In the genomic region with DNA sequence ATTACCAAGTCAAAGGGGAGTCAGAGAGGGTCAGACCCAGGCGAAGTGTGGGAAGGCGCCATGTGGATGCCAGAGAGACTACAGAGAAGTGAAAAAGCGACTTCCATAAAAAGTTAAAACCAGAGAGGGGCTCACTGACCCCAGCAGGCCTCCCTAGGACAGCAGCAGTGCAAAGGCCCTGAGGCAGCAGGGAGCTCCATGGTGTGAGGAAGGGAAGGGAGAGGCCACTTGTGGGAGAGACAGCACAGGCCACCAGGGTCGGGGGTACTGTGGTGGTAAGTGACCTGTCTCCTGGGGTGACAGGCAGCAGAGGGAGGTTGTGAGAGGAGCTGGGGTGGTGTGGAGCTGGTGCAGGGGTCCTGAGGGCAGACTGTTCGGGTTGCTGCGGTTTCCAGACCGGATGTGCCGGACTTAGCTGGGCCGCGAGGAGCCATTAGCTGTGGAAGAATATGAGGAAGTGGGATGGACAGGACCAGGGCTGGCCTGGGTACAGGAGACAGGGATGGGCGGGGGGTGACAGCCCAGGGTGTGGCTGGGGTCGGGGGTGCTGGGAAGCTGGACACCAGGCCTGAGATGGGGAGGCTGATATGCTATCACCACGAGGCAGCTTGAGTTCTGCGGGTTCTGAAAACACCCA, we compare ENCODE assay signal across 25 cellular contexts. TPM values are rescaled to one million over a fixed set of nuclear protein-coding genes. Genes with fewer than 3 reads are reported as not detected.
DNase-seq lines count a peak whose midpoint lies in the region; ATAC-seq, FAIRE-seq and TF ChIP-seq lines count a peak whose summit lies in the region.
"Had no signal": no experiment of that assay in that cellular context is flagged by ENCODE, and none has a peak within 500 bp of the region (broad histone marks: within the 10 kb centered on the region; RNA-seq: fewer than 3 reads in every experiment).

No MANE protein-coding gene starts in this region.

- no peaks in the 10 kb centered on the region for H3K9me3 ChIP-seq in GM12878 (replicated peaks; ENCODE audit: control insufficient read depth, insufficient read depth, low read length)
- H3K9me3 ChIP-seq: adrenal gland, MG63, SJCRH30, spleen, testis had no signal

- CTCF ChIA-PET in Calu3 (lab: Charles Lee) (interaction anchor here (0.6 to 1.3 kb wide), 2 partner anchors 9 to 32 kb away, joined by 3 read pairs; no protein-coding TSS in a partner anchor), GM12878 (lab: Yijun Ruan, JAX) (interaction anchor here (0.6 to 1.7 kb wide), 3 partner anchors 11 to 510 kb away, joined by 3 to 4 read pairs (median 3); no protein-coding TSS in a partner anchor)

- H3K36me3 ChIP-seq in GM12878 (ENCODE audit: control insufficient read depth in 2 of 2, insufficient read depth in 2 of 2, low read length in 1 of 2) = peaks cover 8 to 25% of the 10 kb centered on the region in 2 experiments; a peak in 3 of 4 replicates

- 90% methylated on average over 12 of the region's 14 CpGs for WGBS in GM12878 (ENCODE audit: insufficient coverage, insufficient replicate concordance, low lambda C conversion rate, missing lambda C conversion rate)

- no peaks in the 10 kb centered on the region for H3K79me2 ChIP-seq in GM12878 (ENCODE audit: control insufficient read depth, insufficient read depth, low read length)

- no peak for TF ChIP-seq EP300 in GM12878 (IDR thresholded peaks at IDR 0.05; ENCODE audit: borderline replicate concordance in 1 of 2, control insufficient read depth in 1 of 2, low read depth in 2 of 2, low read length in 2 of 2)

- ATAC-seq in GM12878 (no peak), GM19467 (IDR thresholded peaks at IDR 0.05; ENCODE audit: unreplicated experiment) (no peak), GM19351 (IDR thresholded peaks at IDR 0.05; ENCODE audit: unreplicated experiment) (no peak)

- H3K4me3 ChIP-seq in GM12878 = no peak overlapping the region
- H3K4me3 ChIP-seq: adrenal gland, MG63, SJCRH30, spleen, testis had no signal

- TF ChIP-seq CTCF in Calu3 (IDR thresholded peaks at IDR 0.05; ENCODE audit: unreplicated experiment) (no peak), GM12878 (IDR thresholded peaks at IDR 0.05 in 2 of 3, conservative IDR thresholded peaks at IDR 0.05 in 1 of 3; ENCODE audit: control insufficient read depth in 2 of 3, extremely low read depth in 1 of 3, insufficient read depth in 1 of 3, low read depth in 3 of 3, low read length in 3 of 3) (no peak), nephron progenitor cell (IDR thresholded peaks at IDR 0.05) (no peak)

- in situ Hi-C loops in GM12878 (cut with MboI) = no loop called here

- no peak overlapping the region for H3K4me2 ChIP-seq in GM12878 (ENCODE audit: control insufficient read depth, insufficient read depth)

- no peaks in the 10 kb centered on the region for H3K4me1 Mint-ChIP-seq in activated T-cell treated with anti-CD3 and anti-CD28 coated beads, Interleukin-2, amount 50 U/mL, for 24 hours (ENCODE audit: low read depth)
- no peaks in the 10 kb centered on the region for H3K4me1 Mint-ChIP-seq in Calu3 (ENCODE audit: low read depth, unreplicated experiment)
- no peaks in the 10 kb centered on the region for H3K4me1 Mint-ChIP-seq in nephron progenitor cell

- no peak overlapping the region for H2AFZ ChIP-seq in GM12878 (ENCODE audit: control insufficient read depth, low read depth, low read length)

- H3K4me3 Mint-ChIP-seq in activated T-cell treated with anti-CD3 and anti-CD28 coated beads, Interleukin-2, amount 50 U/mL, for 24 hours = no peak overlapping the region
- H3K4me3 Mint-ChIP-seq in Calu3 (ENCODE audit: low read depth, unreplicated experiment) (no peak overlapping the region), nephron progenitor cell (no peak overlapping the region)
- H3K4me3 Mint-ChIP-seq: dendritic cell treated with granulocyte-macrophage colony-stimulating factor and Interleukin-4, amounts not matched to agents 40 ng/mL and 50 ng/mL, for 4 days had no signal

- H3K4me1 ChIP-seq in GM12878 (ENCODE audit: control insufficient read depth, insufficient read depth, low read length) = no peaks in the 10 kb centered on the region
- H3K4me1 ChIP-seq: adrenal gland, SJCRH30, testis had no signal

- TF ChIP-seq POLR2A in GM12878 (IDR thresholded peaks at IDR 0.05; ENCODE audit: low read depth, low read length) = peak; percentile 43; the same call in 1 of the 2 replicates

- peaks cover 84% of the 10 kb centered on the region for H3K36me3 Mint-ChIP-seq in activated T-cell treated with anti-CD3 and anti-CD28 coated beads, Interleukin-2, amount 50 U/mL, for 24 hours (ENCODE audit: low read depth)
- peaks cover 76% of the 10 kb centered on the region for H3K36me3 Mint-ChIP-seq in Calu3 (ENCODE audit: insufficient read depth, unreplicated experiment)
- peaks cover 43% of the 10 kb centered on the region for H3K36me3 Mint-ChIP-seq in nephron progenitor cell (ENCODE audit: low read depth)

- H3K27me3 ChIP-seq in GM12878 (replicated peaks in 1 of 2; ENCODE audit: control insufficient read depth in 2 of 2, insufficient read depth in 2 of 2, low read length in 1 of 2) = no peaks in the 10 kb centered on the region
- H3K27me3 ChIP-seq: adrenal gland, MG63, SJCRH30, spleen, testis had no signal

- H3K9ac ChIP-seq in GM12878 (ENCODE audit: control insufficient read depth, insufficient read depth, low read length) = no peak overlapping the region

- H4K20me1 ChIP-seq in GM12878 (ENCODE audit: control insufficient read depth, insufficient read depth) = no peaks in the 10 kb centered on the region; the same call in 1 of the 2 replicates

- intact Hi-C loops in Calu3 (cut with micrococcal nuclease; ENCODE audit: unreplicated experiment) (no loop called here), GM12878 (cut with micrococcal nuclease; ENCODE audit: unreplicated experiment) (no loop called here)

- POLR2A ChIA-PET in GM12878 (lab: Charles Lee) = no interaction called here

- BruUV-seq in Calu3 (replicated peaks; lab: Mats Ljungman, UMichigan) (no TSS peak), GM12878 (replicated peaks; lab: Mats Ljungman, UMichigan) (no TSS peak)

- H3K9me3 Mint-ChIP-seq in activated T-cell treated with anti-CD3 and anti-CD28 coated beads, Interleukin-2, amount 50 U/mL, for 24 hours = no peaks in the 10 kb centered on the region
- H3K9me3 Mint-ChIP-seq in Calu3 (ENCODE audit: low read depth, unreplicated experiment) (no peaks in the 10 kb centered on the region), nephron progenitor cell (no peaks in the 10 kb centered on the region)
- H3K9me3 Mint-ChIP-seq: dendritic cell treated with granulocyte-macrophage colony-stimulating factor and Interleukin-4, amounts not matched to agents 40 ng/mL and 50 ng/mL, for 4 days had no signal

- no peak overlapping the region for H3K27ac ChIP-seq in GM12878 (ENCODE audit: control insufficient read depth, insufficient read depth)
- H3K27ac ChIP-seq: adrenal gland, HL-60, SJCRH30, spleen, testis had no signal

- RAD21 ChIA-PET in GM12878 (lab: Charles Lee; ENCODE audit: unreplicated experiment) = no interaction called here

- peak overlapping the region; percentile 47 for H3K27ac Mint-ChIP-seq in activated T-cell treated with anti-CD3 and anti-CD28 coated beads, Interleukin-2, amount 50 U/mL, for 24 hours
- H3K27ac Mint-ChIP-seq in Calu3 (ENCODE audit: unreplicated experiment) (peak overlapping the region; percentile 6), nephron progenitor cell (peak overlapping the region; percentile 93)
- H3K27ac Mint-ChIP-seq: dendritic cell treated with granulocyte-macrophage colony-stimulating factor and Interleukin-4, amounts not matched to agents 40 ng/mL and 50 ng/mL, for 4 days had no signal

- H3K27me3 Mint-ChIP-seq in activated T-cell treated with anti-CD3 and anti-CD28 coated beads, Interleukin-2, amount 50 U/mL, for 24 hours = no peaks in the 10 kb centered on the region
- H3K27me3 Mint-ChIP-seq in Calu3 (ENCODE audit: unreplicated experiment) (no peaks in the 10 kb centered on the region), nephron progenitor cell (ENCODE audit: low read depth, poor library complexity) (peaks cover 7% of the 10 kb centered on the region)
- H3K27me3 Mint-ChIP-seq: dendritic cell treated with granulocyte-macrophage colony-stimulating factor and Interleukin-4, amounts not matched to agents 40 ng/mL and 50 ng/mL, for 4 days had no signal

- FAIRE-seq in GM12878 (lab: Jason Lieb, UNC) = no peak

- no peak for DNase-seq in activated T-cell treated with anti-CD3 and anti-CD28 coated beads, Interleukin-2, amount 50 U/mL, for 24 hours
- no peak for DNase-seq in activated T-cell treated with anti-CD3 and anti-CD28 coated beads, Interleukin-2, amount 50 U/mL, for 48 hours
- DNase-seq in Calu3 (no peak), GM12878 (ENCODE audit: low read depth, low spot score) (no peak), nephron progenitor cell (no peak), COLO829 (ENCODE audit: low spot score) (no peak)
- DNase-seq: activated CD4-positive, alpha-beta T cell treated with anti-CD3 and anti-CD28 coated beads, Interleukin-2, amount 50 U/mL, for 1 hour; adrenal gland; DMS79 treated with DMSO at 0.1 percent for 48 hours; foreskin fibroblast; hippocampal formation; IMR-90; MG63; NCI-H146; NCI-H2171 treated with DMSO at 0.1 percent for 48 hours; NCI-H69; retina; SJCRH30; spleen; stimulated activated CD8-positive, alpha-beta memory T cell treated with anti-CD3 and anti-CD28 coated beads, Interleukin-4, amount 100 ng/mL, for 48 hours; testis had no signal

- TF ChIP-seq RAD21 in GM12878 (IDR thresholded peaks at IDR 0.05; ENCODE audit: insufficient read depth, low read depth, low read length) = no peak

- SMC1A ChIA-PET in GM12878 (lab: Charles Lee; ENCODE audit: uncharacterized antibody, unreplicated experiment) = no interaction called here

RNA-seq across cellular contexts. Expression of gene SETD1B, which starts 22.6 kb away (rescaled TPM):
- 32.2 and 33.1 TPM in 2 replicates for total RNA-seq in Calu3 (2022)
- total RNA-seq in GM12878 (2013; cell fraction: nucleolus; rRNA removed) = 8.1 and 10.1 TPM in 2 replicates
- 1.8 and 2.1 TPM in 2 replicates for total RNA-seq in GM12878 (2014; rRNA removed)
- 1.3 TPM in 2 replicates for total RNA-seq in GM12878 (2014; rRNA removed; fragmentation: Illumina TruSeq; extraction: Trizol)
- total RNA-seq in GM12878 (2021) = 15.5 and 17.3 TPM in 2 replicates
- 2.0 TPM for polyA plus RNA-seq in GM12878 (2011; ENCODE audit: low read depth)
- 0.27 and 0.50 TPM in 2 replicates for polyA plus RNA-seq in GM12878 (2011; rRNA removed)
- polyA plus RNA-seq in GM12878 (2011; cell fraction: cytosol; rRNA removed) = 0.67 and 0.76 TPM in 2 replicates
- 3.1 and 6.2 TPM in 2 replicates for polyA plus RNA-seq in GM12878 (2011; cell fraction: nucleus; rRNA removed)
- polyA plus RNA-seq in GM12878 (2012) = 4.3 and 5.9 TPM in 2 replicates
- 1.7 and 3.6 TPM in 2 replicates for polyA plus RNA-seq in GM12878 (2014; fragmentation: Illumina TruSeq; extraction: Trizol)
- polyA plus RNA-seq in GM12878 (2014; fragmentation: Nextera tagmentation; extraction: Ambion mirVana) = 1 to 10 TPM in 1 of 2 experiments, under 1 TPM in 1; 0.53 to 1.7 TPM
- polyA plus RNA-seq in GM12878 (2014; rRNA removed) = 4.9 and 7.5 TPM in 2 replicates
- 1 to 10 TPM; 1.2 to 1.5 TPM for polyA plus RNA-seq in GM12878 (2016; fragmentation: Nextera tagmentation; extraction: Ambion mirVana)
- 1.3 and 1.4 TPM in 2 replicates for polyA minus RNA-seq in GM12878 (2011; rRNA and poly(A)+ RNA removed)
- 2.3 and 3.3 TPM in 2 replicates for polyA minus RNA-seq in GM12878 (2011; cell fraction: cytosol; rRNA and poly(A)+ RNA removed)
- polyA minus RNA-seq in GM12878 (2011; cell fraction: nucleus; rRNA and poly(A)+ RNA removed) = 1.6 and 3.5 TPM in 2 replicates

RNA-seq across cellular contexts. Expression of gene HPD, which starts 32.2 kb away (rescaled TPM):
- total RNA-seq in Calu3 (2022) = not detected in 2 replicates
- total RNA-seq in GM12878 (2013; cell fraction: nucleolus; rRNA removed) = not detected in 2 replicates
- not detected in 2 replicates for total RNA-seq in GM12878 (2014; rRNA removed)
- not detected in 2 replicates for total RNA-seq in GM12878 (2014; rRNA removed; fragmentation: Illumina TruSeq; extraction: Trizol)
- 0.13 and 0.28 TPM in 2 replicates for total RNA-seq in GM12878 (2021)
- not detected for polyA plus RNA-seq in GM12878 (2011; ENCODE audit: low read depth)
- polyA plus RNA-seq in GM12878 (2011; rRNA removed) = not detected in 2 replicates
- polyA plus RNA-seq in GM12878 (2011; cell fraction: cytosol; rRNA removed) = not detected in 2 replicates
- polyA plus RNA-seq in GM12878 (2011; cell fraction: nucleus; rRNA removed) = not detected in 2 replicates
- polyA plus RNA-seq in GM12878 (2012) = 0.15 TPM in 1 of 2 replicates, not detected in the other
- polyA plus RNA-seq in GM12878 (2014; fragmentation: Illumina TruSeq; extraction: Trizol) = not detected in 2 replicates
- under 1 TPM in 1 of 2 experiments, not detected in 1; 0.04 TPM for polyA plus RNA-seq in GM12878 (2014; fragmentation: Nextera tagmentation; extraction: Ambion mirVana)
- polyA plus RNA-seq in GM12878 (2014; rRNA removed) = 0.15 and 0.69 TPM in 2 replicates
- polyA plus RNA-seq in GM12878 (2016; fragmentation: Nextera tagmentation; extraction: Ambion mirVana) = not detected
- not detected in 2 replicates for polyA minus RNA-seq in GM12878 (2011; rRNA and poly(A)+ RNA removed)
- not detected in 2 replicates for polyA minus RNA-seq in GM12878 (2011; cell fraction: cytosol; rRNA and poly(A)+ RNA removed)
- not detected in 2 replicates for polyA minus RNA-seq in GM12878 (2011; cell fraction: nucleus; rRNA and poly(A)+ RNA removed)
- total RNA-seq: SJCRH30 had no signal

RNA-seq across cellular contexts. Expression of gene RHOF, which starts 32.9 kb away (rescaled TPM):
- total RNA-seq in Calu3 (2022) (73.9 and 121 TPM in 2 replicates), GM12878 (2014; rRNA removed) (58.0 and 58.8 TPM in 2 replicates), GM12878 (2014; rRNA removed; fragmentation: Illumina TruSeq; extraction: Trizol) (32.8 and 32.9 TPM in 2 replicates), GM12878 (2021) (72.8 and 78.7 TPM in 2 replicates)
- 111 and 129 TPM in 2 replicates for total RNA-seq in GM12878 (2013; cell fraction: nucleolus; rRNA removed)
- 11.6 TPM for polyA plus RNA-seq in GM12878 (2011; ENCODE audit: low read depth)
- polyA plus RNA-seq in GM12878 (2011; rRNA removed) (25.4 and 40.8 TPM in 2 replicates), GM12878 (2014; fragmentation: Illumina TruSeq; extraction: Trizol) (28.5 and 36.5 TPM in 2 replicates), GM12878 (2014; fragmentation: Nextera tagmentation; extraction: Ambion mirVana) (1 to 10 TPM; 6.1 to 6.4 TPM), GM12878 (2014; rRNA removed) (66.1 and 75.8 TPM in 2 replicates), GM12878 (2016; fragmentation: Nextera tagmentation; extraction: Ambion mirVana) (10 to 100 TPM; 38.9 to 40.5 TPM)
- 71.0 and 80.5 TPM in 2 replicates for polyA plus RNA-seq in GM12878 (2011; cell fraction: cytosol; rRNA removed)
- 76.9 and 97.7 TPM in 2 replicates for polyA plus RNA-seq in GM12878 (2011; cell fraction: nucleus; rRNA removed)
- 38.5 and 51.6 TPM in 2 replicates for polyA plus RNA-seq in GM12878 (2012)
- 45.1 and 66.7 TPM in 2 replicates for polyA minus RNA-seq in GM12878 (2011; rRNA and poly(A)+ RNA removed)
- polyA minus RNA-seq in GM12878 (2011; cell fraction: cytosol; rRNA and poly(A)+ RNA removed) = 58.2 and 58.8 TPM in 2 replicates
- 35.3 and 53.2 TPM in 2 replicates for polyA minus RNA-seq in GM12878 (2011; cell fraction: nucleus; rRNA and poly(A)+ RNA removed)

Comparison
In these comparisons a context has a peak if more than half of its experiments do, and no peak if none do; other contexts are left out.
1. H3K27ac Mint-ChIP-seq: peak in every context shown above with its lines; median percentile 93 in nephron progenitor cell; 47 in activated T-cell treated with anti-CD3 and anti-CD28 coated beads, Interleukin-2, amount 50 U/mL, for 24 hours; 6 in Calu3.